29 cellular contexts compared by ENCODE assay signal in the genomic region with DNA sequence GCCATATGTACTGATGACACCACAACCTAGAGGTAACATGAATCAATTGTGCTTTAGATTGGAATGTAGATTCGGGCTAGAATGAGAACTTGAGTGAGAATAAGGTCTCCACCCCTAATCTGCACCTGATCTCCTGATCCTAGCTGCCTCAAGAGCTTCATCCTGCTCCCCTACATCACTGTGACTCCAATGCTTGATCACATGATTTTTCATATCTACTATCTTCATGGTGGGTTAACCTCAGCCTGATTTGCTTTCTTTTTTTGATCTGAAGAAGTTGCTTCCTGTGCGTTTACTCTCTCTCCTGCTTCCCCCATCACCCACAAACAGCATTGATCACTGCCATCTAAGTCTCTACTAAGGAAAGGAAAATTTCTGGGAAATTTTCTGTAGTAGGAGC.
"Had no signal": no experiment of that assay in that cellular context is flagged by ENCODE, and none has a peak within 500 bp of the region (broad histone marks: within the 10 kb centered on the region; RNA-seq: fewer than 3 reads in every experiment).

No MANE protein-coding gene starts in this region.

- H3K27me3 Mint-ChIP-seq: dendritic cell treated with granulocyte-macrophage colony-stimulating factor and Interleukin-4, amounts not matched to agents 40 ng/mL and 50 ng/mL, for 4 days; effector memory CD8-positive, alpha-beta T cell had no signal

- H3K4me1 Mint-ChIP-seq: endodermal cell had no signal

- H3K4me3 ChIP-seq: colonic mucosa, coronary artery, dorsolateral prefrontal cortex, esophagus muscularis mucosa, esophagus squamous epithelium, gastrocnemius medialis, gastroesophageal sphincter, heart left ventricle, heart right ventricle had no signal

- H3K36me3 ChIP-seq: colonic mucosa, esophagus muscularis mucosa, esophagus squamous epithelium, gastrocnemius medialis, gastroesophageal sphincter, heart left ventricle, heart right ventricle had no signal

- H3K9me3 ChIP-seq: colonic mucosa, esophagus muscularis mucosa, esophagus squamous epithelium, gastrocnemius medialis, gastroesophageal sphincter, heart left ventricle, heart right ventricle had no signal

- FAIRE-seq: colon, endometrium, endothelial cell of umbilical vein, frontal cortex had no signal

- H3K9me3 Mint-ChIP-seq: effector memory CD8-positive, alpha-beta T cell had no signal

- H3K27ac Mint-ChIP-seq: dendritic cell treated with granulocyte-macrophage colony-stimulating factor and Interleukin-4, amounts not matched to agents 40 ng/mL and 50 ng/mL, for 4 days; effector memory CD8-positive, alpha-beta T cell; endodermal cell had no signal

- ATAC-seq: effector memory CD8-positive, alpha-beta T cell; esophagus mucosa; foreskin keratinocyte; gastrocnemius medialis; gastroesophageal sphincter; heart left ventricle; heart right ventricle had no signal

- H3K27me3 ChIP-seq: colonic mucosa, esophagus squamous epithelium, foreskin keratinocyte, gastrocnemius medialis, heart right ventricle had no signal

- H3K4me3 Mint-ChIP-seq: dendritic cell treated with granulocyte-macrophage colony-stimulating factor and Interleukin-4, amounts not matched to agents 40 ng/mL and 50 ng/mL, for 4 days; effector memory CD8-positive, alpha-beta T cell; endodermal cell had no signal

- H3K27ac ChIP-seq: colonic mucosa, coronary artery, dorsolateral prefrontal cortex, epithelial cell of prostate, esophagus muscularis mucosa, esophagus squamous epithelium, foreskin keratinocyte, gastrocnemius medialis, gastroesophageal sphincter, heart left ventricle, heart right ventricle had no signal

- DNase-seq: colonic mucosa; cortex of kidney; dermis blood vessel endothelial cell; dorsolateral prefrontal cortex; effector CD4-positive, alpha-beta T cell; effector CD8-positive, alpha-beta T cell; effector memory CD4-positive, alpha-beta T cell; effector memory CD8-positive, alpha-beta T cell; endodermal cell; erythroblast; esophagus squamous epithelium; foreskin fibroblast; foreskin keratinocyte; foreskin melanocyte; gastrocnemius medialis; glutamatergic neuron; head of caudate nucleus; heart left ventricle; heart right ventricle had no signal

- H3K4me1 ChIP-seq: colonic mucosa, esophagus muscularis mucosa, esophagus squamous epithelium, foreskin keratinocyte, gastrocnemius medialis, gastroesophageal sphincter, heart left ventricle, heart right ventricle had no signal
